Comparison of ENCODE assay signal across 22 cellular contexts in the genomic region with DNA sequence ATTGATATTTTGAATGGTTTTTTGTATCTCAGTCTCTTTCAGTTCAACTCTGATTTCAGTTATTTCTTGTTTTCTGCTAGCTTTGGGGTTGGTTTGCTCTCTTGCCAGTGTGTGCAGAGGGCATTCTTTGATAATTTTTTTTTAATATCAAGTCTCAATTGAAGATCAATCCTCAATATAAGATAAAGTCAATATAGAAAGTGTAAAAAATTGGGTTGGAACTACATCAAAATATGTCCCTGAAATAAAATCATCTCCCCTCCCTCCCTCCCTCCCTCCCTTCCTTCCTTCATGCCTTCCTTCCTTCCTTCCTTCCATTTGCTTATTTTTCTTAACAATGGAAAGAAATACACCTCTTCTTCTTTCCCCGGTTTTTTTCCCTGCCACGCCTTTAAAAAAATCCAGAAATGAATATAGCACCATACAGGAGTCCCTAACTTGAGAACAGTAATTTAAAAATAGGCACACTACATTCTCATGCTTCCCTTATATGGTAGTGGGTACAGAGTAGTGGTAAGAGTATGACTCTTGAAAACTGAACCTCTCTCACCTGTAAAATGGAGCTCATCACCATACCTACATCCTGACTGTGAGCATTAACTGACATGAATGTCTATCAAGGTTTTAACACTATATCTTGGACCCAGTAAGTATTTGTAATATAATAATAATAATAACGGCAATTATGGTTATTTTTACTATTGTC.
DNase-seq lines count a peak whose midpoint lies in the region; ATAC-seq and TF ChIP-seq lines count a peak whose summit lies in the region.
"Had no signal": no experiment of that assay in that cellular context is flagged by ENCODE, and none has a peak within 500 bp of the region (broad histone marks: within the 10 kb centered on the region; RNA-seq: fewer than 3 reads in every experiment).

No MANE protein-coding gene starts in this region.

- H3K4me1 ChIP-seq in OCI-LY3 (ENCODE audit: low read length), result peaks cover 15% of the 10 kb centered on the region; the same call in 1 of the 2 replicates

- no peak for TF ChIP-seq CTCF in OCI-LY3 (IDR thresholded peaks at IDR 0.05; ENCODE audit: low read depth, low read length)

- H3K36me3 ChIP-seq in OCI-LY3 (replicated peaks; ENCODE audit: low read depth, low read length), result no peaks in the 10 kb centered on the region

- H3K4me3 ChIP-seq in OCI-LY3 (ENCODE audit: low read length), result no peak overlapping the region
- H3K4me3 ChIP-seq: GM23338 had no signal

- no peak overlapping the region for H2AFZ ChIP-seq in OCI-LY3 (ENCODE audit: low read depth, low read length)
- H2AFZ ChIP-seq: GM23338 had no signal

- no peaks in the 10 kb centered on the region for H3K9me3 ChIP-seq in OCI-LY3 (ENCODE audit: insufficient read depth, low read length)

- peak overlapping the region; percentile 39; the same call in 1 of the 2 replicates for H3K27ac ChIP-seq in OCI-LY3 (ENCODE audit: low read length)
- H3K27ac ChIP-seq: C4-2B, HL-60 had no signal

- H3K79me2 ChIP-seq in OCI-LY3 (ENCODE audit: low read length), result no peaks in the 10 kb centered on the region

- H3K27me3 ChIP-seq in OCI-LY3 (ENCODE audit: low read depth, low read length), result no peaks in the 10 kb centered on the region

- ATAC-seq in GM18517 (IDR thresholded peaks at IDR 0.05; ENCODE audit: unreplicated experiment), result peak; percentile 51
- ATAC-seq in GM19351 (IDR thresholded peaks at IDR 0.05; ENCODE audit: unreplicated experiment), result peak; percentile 66
- peak; percentile 65 for ATAC-seq in HG02885 (IDR thresholded peaks at IDR 0.05; ENCODE audit: poor library complexity, unreplicated experiment)
- no peak for ATAC-seq in GM21825 (IDR thresholded peaks at IDR 0.05; ENCODE audit: unreplicated experiment)
- ATAC-seq: GM23338, HCT116 had no signal

- H3K4me2 ChIP-seq in OCI-LY3 (ENCODE audit: low read length), result 0 out of 2 replicates have a peak overlapping the region, but pooled peaks have one; percentile 7
- H3K4me2 ChIP-seq: GM23338 had no signal

- DNase-seq in COLO829 (ENCODE audit: low spot score) (no peak), NOMO-1 (lab: John Stamatoyannopoulos, UW; ENCODE audit: unreplicated experiment in 2 of 2) (no peak), NCI-H1417 treated with DMSO at 0.1 percent for 48 hours (lab: John Stamatoyannopoulos, UW) (no peak)
- DNase-seq: ACHN; AML-193; CD4-positive, alpha-beta T cell; DMS153; DMS79; GDM1; HFFc6; IMR-90; Karpas-422; KBM-7 had no signal

- no peak overlapping the region for H3K9ac ChIP-seq in OCI-LY3 (ENCODE audit: low read length)

- no peaks in the 10 kb centered on the region for H4K20me1 ChIP-seq in OCI-LY3 (ENCODE audit: insufficient read depth, low read length)
